Comparison of ENCODE assay signal across 8 cellular contexts in genomic region chr5:132019857-132020555, GRCh38. TPM values are rescaled to one million over a fixed set of nuclear protein-coding genes. Genes with fewer than 3 reads are reported as not detected.
A peak's percentile ranks its signal among the peaks of the same experiment; 100 is the strongest.
DNase-seq lines count a peak whose midpoint lies in the region; ATAC-seq, FAIRE-seq and TF ChIP-seq lines count a peak whose summit lies in the region.
"Had no signal": no experiment of that assay in that cellular context is flagged by ENCODE, and none has a peak within 500 bp of the region (broad histone marks: within the 10 kb centered on the region; RNA-seq: fewer than 3 reads in every experiment).

No MANE protein-coding gene starts in this region.

- peaks cover 24% of the 10 kb centered on the region for H3K27me3 Mint-ChIP-seq in activated T-helper 2 cell treated with anti-CD3 and anti-CD28 coated beads, Interferon-gamma antibody, Interleukin-2, Interleukin-4, amounts not matched to agents 10 μg/mL and 5 μg/mL and 100 μg/mL, durations not matched to agents 14 hours and 24 hours and 36 hours (ENCODE audit: low read depth)
- H3K27me3 Mint-ChIP-seq in neural progenitor cell (ENCODE audit: insufficient read depth, low read depth) = peaks cover 7% of the 10 kb centered on the region

- TF ChIP-seq POLR2A in H54 (IDR thresholded peaks at IDR 0.05; ENCODE audit: low read depth, low read length) = no peak

- no peaks in the 10 kb centered on the region for H3K9me3 Mint-ChIP-seq in activated T-helper 2 cell treated with anti-CD3 and anti-CD28 coated beads, Interferon-gamma antibody, Interleukin-2, Interleukin-4, amounts not matched to agents 10 μg/mL and 5 μg/mL and 100 μg/mL, durations not matched to agents 14 hours and 24 hours and 36 hours
- no peaks in the 10 kb centered on the region for H3K9me3 Mint-ChIP-seq in neural progenitor cell

- H3K9me3 ChIP-seq in neural progenitor cell (ENCODE audit: low read depth) (no peaks in the 10 kb centered on the region), left lung (no peaks in the 10 kb centered on the region)

- H3K27me3 ChIP-seq in neural progenitor cell = peaks cover 3% of the 10 kb centered on the region
- H3K27me3 ChIP-seq in left lung = peaks cover 0 to 40% of the 10 kb centered on the region in 2 donors

- H3K4me2 ChIP-seq in neural progenitor cell = no peak overlapping the region

- peak; percentile 82 for DNase-seq in activated T-helper 2 cell treated with anti-CD3 and anti-CD28 coated beads, Interferon-gamma antibody, Interleukin-2, Interleukin-4, amounts not matched to agents 10 μg/mL and 5 μg/mL and 100 μg/mL, durations not matched to agents 14 hours and 24 hours and 36 hours (ENCODE audit: low spot score)
- DNase-seq in stimulated activated CD8-positive, alpha-beta memory T cell treated with anti-CD3 and anti-CD28 coated beads, Interleukin-15, amount 100 ng/mL, for 1 hour (ENCODE audit: low read depth) = peak; percentile 32
- no peak for DNase-seq in neural progenitor cell (ENCODE audit: low spot score)
- no peak for DNase-seq in left lung
- DNase-seq in H54 (ENCODE audit: insufficient read length, low spot score) = no peak

- peak; percentile 97 for ATAC-seq in GM21360 (IDR thresholded peaks at IDR 0.05; ENCODE audit: unreplicated experiment)
- peak; percentile 99 for ATAC-seq in HG03460 (IDR thresholded peaks at IDR 0.05; ENCODE audit: unreplicated experiment)
- no peak for ATAC-seq in left lung

- no peak overlapping the region for H3K4me3 ChIP-seq in neural progenitor cell
- H3K4me3 ChIP-seq in left lung = no peak overlapping the region

- TF ChIP-seq CTCF in neural progenitor cell (IDR thresholded peaks at IDR 0.05) = no peak
- TF ChIP-seq CTCF in left lung (IDR thresholded peaks at IDR 0.05) = no peak

- peaks cover 48% of the 10 kb centered on the region for H3K4me1 Mint-ChIP-seq in activated T-helper 2 cell treated with anti-CD3 and anti-CD28 coated beads, Interferon-gamma antibody, Interleukin-2, Interleukin-4, amounts not matched to agents 10 μg/mL and 5 μg/mL and 100 μg/mL, durations not matched to agents 14 hours and 24 hours and 36 hours (ENCODE audit: low read depth)
- peaks cover 3% of the 10 kb centered on the region for H3K4me1 Mint-ChIP-seq in neural progenitor cell

- H3K4me1 ChIP-seq in neural progenitor cell (no peaks in the 10 kb centered on the region), left lung (no peaks in the 10 kb centered on the region)

- no peaks in the 10 kb centered on the region for H3K79me2 ChIP-seq in neural progenitor cell (ENCODE audit: low read depth)

- H3K4me3 Mint-ChIP-seq in activated T-helper 2 cell treated with anti-CD3 and anti-CD28 coated beads, Interferon-gamma antibody, Interleukin-2, Interleukin-4, amounts not matched to agents 10 μg/mL and 5 μg/mL and 100 μg/mL, durations not matched to agents 14 hours and 24 hours and 36 hours (ENCODE audit: low read depth) = peak overlapping the region; percentile 34
- no peak overlapping the region for H3K4me3 Mint-ChIP-seq in neural progenitor cell

- intact Hi-C loops in activated T-helper 2 cell treated with anti-CD3 and anti-CD28 coated beads, Interferon-gamma antibody, Interleukin-2, Interleukin-4, amounts not matched to agents 10 μg/mL and 5 μg/mL and 100 μg/mL, durations not matched to agents 14 hours and 24 hours and 36 hours (cut with micrococcal nuclease) = loop anchor here (1.0 to 10.0 kb wide), 10 partner anchors 9 to 765 kb away; partner anchors contain the start of genes ACSL6, FNIP1 and RAPGEF6
- intact Hi-C loops in left lung (cut with DNase I) = no loop called here

- no peak overlapping the region for H3K9ac ChIP-seq in neural progenitor cell

- H3K27ac ChIP-seq in neural progenitor cell = no peak overlapping the region
- no peak overlapping the region for H3K27ac ChIP-seq in left lung

- no peaks in the 10 kb centered on the region for H4K20me1 ChIP-seq in neural progenitor cell (ENCODE audit: low read depth)

- no peak overlapping the region for H2AFZ ChIP-seq in neural progenitor cell (replicated peaks)

- no peak for FAIRE-seq in H54 (lab: Jason Lieb, UNC)

- no peaks in the 10 kb centered on the region for H3F3A ChIP-seq in neural progenitor cell (ENCODE audit: low read depth)

- no peaks in the 10 kb centered on the region for H3K36me3 Mint-ChIP-seq in activated T-helper 2 cell treated with anti-CD3 and anti-CD28 coated beads, Interferon-gamma antibody, Interleukin-2, Interleukin-4, amounts not matched to agents 10 μg/mL and 5 μg/mL and 100 μg/mL, durations not matched to agents 14 hours and 24 hours and 36 hours (ENCODE audit: low read depth)
- no peaks in the 10 kb centered on the region for H3K36me3 Mint-ChIP-seq in neural progenitor cell

- H3K27ac Mint-ChIP-seq in activated T-helper 2 cell treated with anti-CD3 and anti-CD28 coated beads, Interferon-gamma antibody, Interleukin-2, Interleukin-4, amounts not matched to agents 10 μg/mL and 5 μg/mL and 100 μg/mL, durations not matched to agents 14 hours and 24 hours and 36 hours = peak overlapping the region; percentile 92
- H3K27ac Mint-ChIP-seq in neural progenitor cell = no peak overlapping the region

- H3K36me3 ChIP-seq in neural progenitor cell (no peaks in the 10 kb centered on the region), left lung (no peaks in the 10 kb centered on the region)

RNA-seq across cellular contexts. Expression of gene ACSL6, which starts 8.5 kb away (rescaled TPM):
- total RNA-seq in activated T-helper 2 cell treated with anti-CD3 and anti-CD28 coated beads, Interferon-gamma antibody, Interleukin-2, Interleukin-4, amounts not matched to agents 10 μg/mL and 5 μg/mL and 100 μg/mL, durations not matched to agents 14 hours and 24 hours and 36 hours = 27.7 and 34.0 TPM in 2 replicates
- total RNA-seq in neural progenitor cell (ENCODE audit: low replicate concordance) (not detected in 2 replicates), left lung (1 to 10 TPM in 1 of 2 donors, under 1 TPM in 1; 0.68 to 1.1 TPM)

RNA-seq across cellular contexts. Expression of gene IL3, which starts 40.4 kb away (rescaled TPM):
- 140 and 142 TPM in 2 replicates for total RNA-seq in activated T-helper 2 cell treated with anti-CD3 and anti-CD28 coated beads, Interferon-gamma antibody, Interleukin-2, Interleukin-4, amounts not matched to agents 10 μg/mL and 5 μg/mL and 100 μg/mL, durations not matched to agents 14 hours and 24 hours and 36 hours
- total RNA-seq in neural progenitor cell (ENCODE audit: low replicate concordance) (not detected in 2 replicates), left lung (not detected)
- total RNA-seq: urinary bladder had no signal

RNA-seq across cellular contexts. Expression of gene CSF2, which starts 53.6 kb away (rescaled TPM):
- total RNA-seq in activated T-helper 2 cell treated with anti-CD3 and anti-CD28 coated beads, Interferon-gamma antibody, Interleukin-2, Interleukin-4, amounts not matched to agents 10 μg/mL and 5 μg/mL and 100 μg/mL, durations not matched to agents 14 hours and 24 hours and 36 hours = 764 and 772 TPM in 2 replicates
- total RNA-seq in neural progenitor cell (ENCODE audit: low replicate concordance) (not detected in 2 replicates), left lung (1 to 10 TPM; 4.6 to 5.1 TPM)
- total RNA-seq: urinary bladder had no signal

Comparison
In these comparisons a context has a peak if more than half of its experiments do, and no peak if none do; other contexts are left out.
1. DNase-seq: peak in activated T-helper 2 cell treated with anti-CD3 and anti-CD28 coated beads, Interferon-gamma antibody, Interleukin-2, Interleukin-4, amounts not matched to agents 10 μg/mL and 5 μg/mL and 100 μg/mL, durations not matched to agents 14 hours and 24 hours and 36 hours (single experiment) and stimulated activated CD8-positive, alpha-beta memory T cell treated with anti-CD3 and anti-CD28 coated beads, Interleukin-15, amount 100 ng/mL, for 1 hour (single experiment); none in neural progenitor cell (single experiment), left lung (0 of 2) and H54 (single experiment).
2. RNA of gene ACSL6, which starts 8.5 kb away (total RNA-seq): 27.7 to 34.0 TPM in activated T-helper 2 cell treated with anti-CD3 and anti-CD28 coated beads, Interferon-gamma antibody, Interleukin-2, Interleukin-4, amounts not matched to agents 10 μg/mL and 5 μg/mL and 100 μg/mL, durations not matched to agents 14 hours and 24 hours and 36 hours; 0.68 to 1.1 TPM in left lung and not detected in neural progenitor cell; every median in the first group is over 10 times any median in the second.
3. RNA of gene IL3, which starts 40.4 kb away (total RNA-seq): 140 to 142 TPM in activated T-helper 2 cell treated with anti-CD3 and anti-CD28 coated beads, Interferon-gamma antibody, Interleukin-2, Interleukin-4, amounts not matched to agents 10 μg/mL and 5 μg/mL and 100 μg/mL, durations not matched to agents 14 hours and 24 hours and 36 hours; not detected in neural progenitor cell and not detected in left lung; every median in the first group is over 100 times any median in the second.
4. RNA of gene CSF2, which starts 53.6 kb away (total RNA-seq): 764 to 772 TPM in activated T-helper 2 cell treated with anti-CD3 and anti-CD28 coated beads, Interferon-gamma antibody, Interleukin-2, Interleukin-4, amounts not matched to agents 10 μg/mL and 5 μg/mL and 100 μg/mL, durations not matched to agents 14 hours and 24 hours and 36 hours; 4.6 to 5.1 TPM in left lung and not detected in neural progenitor cell; every median in the first group is over 100 times any median in the second.